Comparison of ENCODE assay signal across 17 cellular contexts in genomic region chr7:2892571-2892970, GRCh38. TPM values are rescaled to one million over a fixed set of nuclear protein-coding genes. Genes with fewer than 3 reads are reported as not detected.
A peak's percentile ranks its signal among the peaks of the same experiment; 100 is the strongest.
DNase-seq lines count a peak whose midpoint lies in the region; ATAC-seq and TF ChIP-seq lines count a peak whose summit lies in the region.
"Had no signal": no experiment of that assay in that cellular context is flagged by ENCODE, and none has a peak within 500 bp of the region (broad histone marks: within the 10 kb centered on the region; RNA-seq: fewer than 3 reads in every experiment).

No MANE protein-coding gene starts in this region.

- no peaks in the 10 kb centered on the region for H3K9me2 ChIP-seq in OCI-LY7 (ENCODE audit: insufficient read depth, low read length)

- no peak for TF ChIP-seq CTCF in OCI-LY7 (conservative IDR thresholded peaks at IDR 0.05; ENCODE audit: low read length)
- TF ChIP-seq CTCF in psoas muscle (IDR thresholded peaks at IDR 0.05) = no peak

- H3K79me2 ChIP-seq in OCI-LY7 (ENCODE audit: insufficient read depth, low read depth, low read length) = no peaks in the 10 kb centered on the region

- intact Hi-C loops in OCI-LY7 (cut with micrococcal nuclease; ENCODE audit: unreplicated experiment) (loop anchor here (5.0 kb wide), 1 partner anchor 190 kb away; no protein-coding TSS in a partner anchor), psoas muscle (cut with DNase I) (no loop called here)

- peak overlapping the region; percentile 95 for H3K4me2 ChIP-seq in OCI-LY7 (ENCODE audit: low read length)

- H3K9me3 Mint-ChIP-seq in CD8-positive, alpha-beta memory T cell = no peaks in the 10 kb centered on the region
- H3K9me3 Mint-ChIP-seq in IgD-negative memory B cell = no peaks in the 10 kb centered on the region
- H3K9me3 Mint-ChIP-seq in naive B cell = no peaks in the 10 kb centered on the region

- H3K36me3 ChIP-seq in CD8-positive, alpha-beta memory T cell (ENCODE audit: insufficient read depth, low read length) = no peaks in the 10 kb centered on the region
- H3K36me3 ChIP-seq in OCI-LY7 (ENCODE audit: insufficient read depth, low read length) (no peaks in the 10 kb centered on the region), psoas muscle (ENCODE audit: insufficient read depth in 1 of 2, low read depth in 1 of 2) (no peaks in the 10 kb centered on the region)
- H3K36me3 ChIP-seq: adrenal gland, BE2C, Peyer's patch, prostate gland, thyroid gland had no signal

- H3K9me3 ChIP-seq in CD8-positive, alpha-beta memory T cell (ENCODE audit: low read length) = no peaks in the 10 kb centered on the region
- H3K9me3 ChIP-seq in OCI-LY7 (ENCODE audit: low read length) (no peaks in the 10 kb centered on the region), psoas muscle (no peaks in the 10 kb centered on the region)
- H3K9me3 ChIP-seq: adrenal gland, BE2C, Peyer's patch, prostate gland, thyroid gland had no signal

- peaks cover 17% of the 10 kb centered on the region for H3K4me1 ChIP-seq in CD8-positive, alpha-beta memory T cell (ENCODE audit: insufficient read depth, low read length)
- H3K4me1 ChIP-seq in OCI-LY7 (ENCODE audit: insufficient read depth, low read length, poor library complexity, severe bottlenecking) (peaks cover 67% of the 10 kb centered on the region), psoas muscle (no peaks in the 10 kb centered on the region)
- H3K4me1 ChIP-seq: adrenal gland, BE2C, prostate gland, thyroid gland had no signal

- CTCF ChIA-PET in CD8-positive, alpha-beta memory T cell (lab: Charles Lee) = interaction anchor here (0.6 to 3.6 kb wide), 2 partner anchors 47 to 262 kb away, joined by 4 to 12 read pairs; no protein-coding TSS in a partner anchor
- CTCF ChIA-PET in OCI-LY7 (lab: Charles Lee; ENCODE audit: unreplicated experiment) = interaction anchor here (0.7 kb wide), 1 partner anchor 627 kb away, joined by 3 read pairs; no protein-coding TSS in a partner anchor

- ATAC-seq in naive B cell (ENCODE audit: low read depth in 2 of 2) (no peak), psoas muscle (no peak), HG02763 (IDR thresholded peaks at IDR 0.05; ENCODE audit: unreplicated experiment) (no peak)

- H3K27ac Mint-ChIP-seq in CD8-positive, alpha-beta memory T cell = peak overlapping the region in 2 of 8 donors; percentile 75 to 77
- H3K27ac Mint-ChIP-seq in IgD-negative memory B cell (peak overlapping the region in 1 of 3 donors; percentile 82), naive B cell (peak overlapping the region in 5 of 6 donors; percentile 13 to 91 (median 62))

- no peaks in the 10 kb centered on the region for H3K27me3 Mint-ChIP-seq in CD8-positive, alpha-beta memory T cell
- H3K27me3 Mint-ChIP-seq in IgD-negative memory B cell (peaks cover 1% of the 10 kb centered on the region), naive B cell (no peaks in the 10 kb centered on the region)

- DNase-seq in CD8-positive, alpha-beta memory T cell = no peak
- DNase-seq in OCI-LY7 (ENCODE audit: low spot score) = peak; percentile 48
- no peak for DNase-seq in naive B cell
- no peak for DNase-seq in hippocampal formation (lab: John Stamatoyannopoulos, UW)
- no peak for DNase-seq in psoas muscle
- no peak for DNase-seq in HuH-7.5 (ENCODE audit: low spot score)
- DNase-seq: activated CD4-positive, CD25-positive, alpha-beta regulatory T cell; activated T-cell treated with anti-CD3 and anti-CD28 coated beads, Interleukin-2, amount 50 U/mL, for 1 hour; adrenal gland; BE2C; DND-41; NCI-H345; Peyer's patch; thyroid gland had no signal

- peak overlapping the region; percentile 65 for H2AFZ ChIP-seq in OCI-LY7 (ENCODE audit: low read length)

- H3K4me3 Mint-ChIP-seq in CD8-positive, alpha-beta memory T cell = peak overlapping the region in 6 of 7 donors; percentile 10 to 66 (median 40)
- H3K4me3 Mint-ChIP-seq in IgD-negative memory B cell = peak overlapping the region in 3 of 4 donors; percentile 32 to 78 (median 49)
- H3K4me3 Mint-ChIP-seq in naive B cell = peak overlapping the region; percentile 27 to 85 (median 72)

- 15 to 24% (median 19%) methylated on average over 8 of the region's 8 CpGs for WGBS in psoas muscle, 3 donors

- no peaks in the 10 kb centered on the region for H3K36me3 Mint-ChIP-seq in CD8-positive, alpha-beta memory T cell
- H3K36me3 Mint-ChIP-seq in IgD-negative memory B cell (no peaks in the 10 kb centered on the region), naive B cell (no peaks in the 10 kb centered on the region)

- no peak overlapping the region for H3K27ac ChIP-seq in CD8-positive, alpha-beta memory T cell (ENCODE audit: low read depth, low read length)
- H3K27ac ChIP-seq in OCI-LY7 (ENCODE audit: low read depth, low read length, poor library complexity, severe bottlenecking) = peak overlapping the region; percentile 98
- no peak overlapping the region for H3K27ac ChIP-seq in psoas muscle
- H3K27ac ChIP-seq: adrenal gland, prostate gland, thyroid gland had no signal

- BruUV-seq in OCI-LY7 (replicated peaks; lab: Mats Ljungman, UMichigan) = no TSS peak

- H3K27me3 ChIP-seq in CD8-positive, alpha-beta memory T cell (ENCODE audit: insufficient read depth, low read length, poor library complexity, severe bottlenecking) = no peaks in the 10 kb centered on the region
- peaks cover 0 to 27% (median 0%) of the 10 kb centered on the region in 3 donors for H3K27me3 ChIP-seq in psoas muscle (ENCODE audit: insufficient read depth in 3 of 3, low read length in 2 of 3)
- H3K27me3 ChIP-seq: BE2C, Peyer's patch, thyroid gland had no signal

- POLR2A ChIA-PET in CD8-positive, alpha-beta memory T cell (lab: Charles Lee) = no interaction called here
- POLR2A ChIA-PET in OCI-LY7 (lab: Charles Lee) = interaction anchor here (0.7 to 1.4 kb wide), 6 partner anchors 12 to 261 kb away, joined by 3 to 5 read pairs (median 3); no protein-coding TSS in a partner anchor

- H3K4me1 Mint-ChIP-seq in CD8-positive, alpha-beta memory T cell = peaks cover 22 to 29% (median 22%) of the 10 kb centered on the region in 3 donors
- peaks cover 14 to 25% (median 22%) of the 10 kb centered on the region in 3 donors for H3K4me1 Mint-ChIP-seq in IgD-negative memory B cell
- peaks cover 22 to 43% (median 27%) of the 10 kb centered on the region in 3 donors for H3K4me1 Mint-ChIP-seq in naive B cell

- no peaks in the 10 kb centered on the region for H4K20me1 ChIP-seq in OCI-LY7 (ENCODE audit: insufficient read depth, low read length)

- H3K4me3 ChIP-seq in CD8-positive, alpha-beta memory T cell (ENCODE audit: low read length) = no peak overlapping the region
- H3K4me3 ChIP-seq in OCI-LY7 (ENCODE audit: low read depth, low read length, poor library complexity, severe bottlenecking) = peak overlapping the region; percentile 63
- no peak overlapping the region for H3K4me3 ChIP-seq in psoas muscle
- H3K4me3 ChIP-seq: adrenal gland, prostate gland, thyroid gland had no signal

RNA-seq across cellular contexts. Expression of gene GNA12, which starts 48.5 kb away (rescaled TPM):
- 10 to 100 TPM; 20.6 to 21.2 TPM for total RNA-seq in CD8-positive, alpha-beta memory T cell
- polyA plus RNA-seq in CD8-positive, alpha-beta memory T cell = 11.2 TPM
- polyA plus RNA-seq in IgD-negative memory B cell = 16.4 TPM
- total RNA-seq in OCI-LY7 (2014; rRNA removed; shearing (Covaris generic)) = 6.5 and 10.3 TPM in 2 replicates
- total RNA-seq in OCI-LY7 (2022) = 35.9 and 36.1 TPM in 2 replicates
- polyA plus RNA-seq in naive B cell (ENCODE audit: low read depth in 6 of 6) = 10 to 100 TPM; 26.6 to 43.8 (median 34.8) TPM
- 10 to 100 TPM; 14.6 to 20.2 (median 15.0) TPM for total RNA-seq in psoas muscle
- 10 to 100 TPM in 2 of 3 donors, 1 to 10 TPM in 1; 7.1 to 19.3 (median 17.6) TPM for polyA plus RNA-seq in psoas muscle
